Comparison of ENCODE assay signal across 31 cellular contexts in genomic region chr18:56127322-56128099, GRCh38.
DNase-seq lines count a peak whose midpoint lies in the region; ATAC-seq, FAIRE-seq and TF ChIP-seq lines count a peak whose summit lies in the region.
"Had no signal": no experiment of that assay in that cellular context is flagged by ENCODE, and none has a peak within 500 bp of the region (broad histone marks: within the 10 kb centered on the region; RNA-seq: fewer than 3 reads in every experiment).

No MANE protein-coding gene starts in this region.

- peak; percentile 59 for ATAC-seq in omental fat pad (ENCODE audit: low FRiP score)
- ATAC-seq: left lobe of liver, right lobe of liver had no signal

- TF ChIP-seq CTCF in AG10803 (conservative IDR thresholded peaks at IDR 0.05; ENCODE audit: low read length) = no peak
- no peak for TF ChIP-seq CTCF in fibroblast of mammary gland (conservative IDR thresholded peaks at IDR 0.05; ENCODE audit: control insufficient read depth, insufficient read depth, low read depth, low read length)
- no peak for TF ChIP-seq CTCF in omental fat pad (IDR thresholded peaks at IDR 0.05)
- TF ChIP-seq CTCF in BE2C (IDR thresholded peaks at IDR 0.05; ENCODE audit: low read depth, low read length) = no peak

- FAIRE-seq in GM19239 (lab: Jason Lieb, UNC) = no peak
- FAIRE-seq: islet of Langerhans had no signal

- no peaks in the 10 kb centered on the region for H3K27me3 ChIP-seq in BE2C
- H3K27me3 ChIP-seq: brain microvascular endothelial cell, Peyer's patch, right lobe of liver, SJCRH30 had no signal

- no peaks in the 10 kb centered on the region for H3K4me1 ChIP-seq in BE2C
- H3K4me1 ChIP-seq: Peyer's patch, right lobe of liver, SJCRH30 had no signal

- H3K4me3 ChIP-seq in AG10803 (ENCODE audit: low read length) (no peak overlapping the region), fibroblast of mammary gland (ENCODE audit: control insufficient read depth, low read depth, low read length) (no peak overlapping the region), BE2C (ENCODE audit: low read depth, low read length) (no peak overlapping the region)
- H3K4me3 ChIP-seq: Peyer's patch, right lobe of liver, SJCRH30 had no signal

- no peaks in the 10 kb centered on the region for H3K36me3 ChIP-seq in BE2C
- H3K36me3 ChIP-seq: brain microvascular endothelial cell, Peyer's patch, right lobe of liver, SJCRH30 had no signal

- no peaks in the 10 kb centered on the region for H3K9me3 ChIP-seq in BE2C
- H3K9me3 ChIP-seq: Peyer's patch, right lobe of liver, SJCRH30 had no signal

- DNase-seq in AG10803 (ENCODE audit: low read depth) = peak; percentile 69
- peak; percentile 38 for DNase-seq in EH (ENCODE audit: low read depth)
- DNase-seq in fibroblast of mammary gland (ENCODE audit: low read depth) = peak; percentile 36
- no peak for DNase-seq in omental fat pad (ENCODE audit: low spot score)
- DNase-seq in GM19239 (ENCODE audit: insufficient read length, low spot score) = no peak
- DNase-seq in GOT3 (lab: John Stamatoyannopoulos, UW) = no peak
- DNase-seq in NAMALWA (ENCODE audit: low spot score) = no peak
- DNase-seq in BE2C = no peak
- DNase-seq: ACHN; activated CD4-positive, alpha-beta T cell treated with anti-CD3 and anti-CD28 coated beads for 48 hours; activated naive CD4-positive, alpha-beta T cell treated with anti-CD3 and anti-CD28 coated beads, Interleukin-2, amount 50 U/mL, for 16 hours; activated T-cell treated with anti-CD3 and anti-CD28 coated beads for 4 hours; amygdala; brain microvascular endothelial cell; COR-L47; DMS79; GDM1; H7; head of caudate nucleus; mesendoderm; NCI-H1105 treated with DMSO at 0.1 percent for 48 hours; NCI-H1930; NCI-H69; Peyer's patch; right lobe of liver; SJCRH30; stimulated activated CD4-positive, alpha-beta T cell treated with anti-CD3 and anti-CD28 coated beads, Interleukin-12 subunit alpha, Interleukin-12 subunit beta, amount 100 ng/mL, for 4 hours; stimulated activated CD4-positive, alpha-beta T cell treated with anti-CD3 and anti-CD28 coated beads, Interleukin-2, amount 100 ng/mL, for 48 hours; T-helper 9 cell had no signal

Comparison
In these comparisons a context has a peak if more than half of its experiments do, and no peak if none do; other contexts are left out.
1. DNase-seq: peak in AG10803 (single experiment), EH (single experiment) and fibroblast of mammary gland (single experiment); none in omental fat pad (single experiment), GM19239 (single experiment), GOT3 (single experiment), NAMALWA (single experiment) and BE2C (single experiment).